ENCODE assay signal across 1 cellular context in the genomic region with DNA sequence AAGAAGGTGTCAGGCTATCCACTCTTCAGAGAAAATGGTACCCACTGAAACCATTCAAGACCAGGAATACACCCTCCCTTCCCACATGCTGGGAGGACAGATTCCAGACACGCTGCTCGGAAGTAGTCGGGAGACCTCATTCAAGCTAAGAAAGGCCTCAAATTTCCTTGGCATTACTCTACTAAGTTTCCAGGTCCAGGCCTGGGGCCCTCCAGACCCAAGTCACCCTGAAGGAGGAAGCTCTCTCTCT.
A peak's percentile ranks its signal among the peaks of the same experiment; 100 is the strongest.
TF ChIP-seq lines count a peak whose summit lies in the region.

No MANE protein-coding gene starts in this region.

TF ChIP-seq in HepG2, 621 proteins besides CTCF, POLR2A, EP300 and RAD21 (continued from another document):
- 0 out of 2 replicates have a peak, but pooled peaks have one; percentile 5 for TF ChIP-seq ARID5B (CRISPR knock-in tag; IDR thresholded peaks at IDR 0.05)
- TF ChIP-seq, protein P1, sequence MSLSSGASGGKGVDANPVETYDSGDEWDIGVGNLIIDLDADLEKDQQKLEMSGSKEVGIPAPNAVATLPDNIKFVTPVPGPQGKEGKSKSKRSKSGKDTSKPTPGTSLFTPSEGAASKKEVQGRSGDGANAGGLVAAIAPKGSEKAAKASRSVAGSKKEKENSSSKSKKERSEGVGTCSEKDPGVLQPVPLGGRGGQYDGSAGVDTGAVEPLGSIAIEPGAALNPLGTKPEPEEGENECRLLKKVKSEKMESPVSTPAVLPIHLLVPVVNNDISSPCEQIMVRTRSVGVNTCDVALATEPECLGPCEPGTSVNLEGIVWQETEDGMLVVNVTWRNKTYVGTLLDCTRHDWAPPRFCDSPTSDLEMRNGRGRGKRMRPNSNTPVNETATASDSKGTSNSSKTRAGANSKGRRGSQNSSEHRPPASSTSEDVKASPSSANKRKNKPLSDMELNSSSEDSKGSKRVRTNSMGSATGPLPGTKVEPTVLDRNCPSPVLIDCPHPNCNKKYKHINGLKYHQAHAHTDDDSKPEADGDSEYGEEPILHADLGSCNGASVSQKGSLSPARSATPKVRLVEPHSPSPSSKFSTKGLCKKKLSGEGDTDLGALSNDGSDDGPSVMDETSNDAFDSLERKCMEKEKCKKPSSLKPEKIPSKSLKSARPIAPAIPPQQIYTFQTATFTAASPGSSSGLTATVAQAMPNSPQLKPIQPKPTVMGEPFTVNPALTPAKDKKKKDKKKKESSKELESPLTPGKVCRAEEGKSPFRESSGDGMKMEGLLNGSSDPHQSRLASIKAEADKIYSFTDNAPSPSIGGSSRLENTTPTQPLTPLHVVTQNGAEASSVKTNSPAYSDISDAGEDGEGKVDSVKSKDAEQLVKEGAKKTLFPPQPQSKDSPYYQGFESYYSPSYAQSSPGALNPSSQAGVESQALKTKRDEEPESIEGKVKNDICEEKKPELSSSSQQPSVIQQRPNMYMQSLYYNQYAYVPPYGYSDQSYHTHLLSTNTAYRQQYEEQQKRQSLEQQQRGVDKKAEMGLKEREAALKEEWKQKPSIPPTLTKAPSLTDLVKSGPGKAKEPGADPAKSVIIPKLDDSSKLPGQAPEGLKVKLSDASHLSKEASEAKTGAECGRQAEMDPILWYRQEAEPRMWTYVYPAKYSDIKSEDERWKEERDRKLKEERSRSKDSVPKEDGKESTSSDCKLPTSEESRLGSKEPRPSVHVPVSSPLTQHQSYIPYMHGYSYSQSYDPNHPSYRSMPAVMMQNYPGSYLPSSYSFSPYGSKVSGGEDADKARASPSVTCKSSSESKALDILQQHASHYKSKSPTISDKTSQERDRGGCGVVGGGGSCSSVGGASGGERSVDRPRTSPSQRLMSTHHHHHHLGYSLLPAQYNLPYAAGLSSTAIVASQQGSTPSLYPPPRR (CRISPR knock-in tag; IDR thresholded peaks at IDR 0.05; ENCODE audit: borderline replicate concordance): no peak
- TF ChIP-seq PRPF4 (IDR thresholded peaks at IDR 0.05; ENCODE audit: low read depth, low read length, poor library complexity, severe bottlenecking): no peak
- no peak for TF ChIP-seq SNRNP70 (IDR thresholded peaks at IDR 0.05; ENCODE audit: low read depth, low read length)
- TF ChIP-seq ZNF564 (CRISPR knock-in tag; IDR thresholded peaks at IDR 0.05): no peak; the same call in 1 of the 2 replicates
- no peak for TF ChIP-seq RARG (CRISPR knock-in tag; IDR thresholded peaks at IDR 0.05; ENCODE audit: low read depth)
- TF ChIP-seq, protein P2, sequence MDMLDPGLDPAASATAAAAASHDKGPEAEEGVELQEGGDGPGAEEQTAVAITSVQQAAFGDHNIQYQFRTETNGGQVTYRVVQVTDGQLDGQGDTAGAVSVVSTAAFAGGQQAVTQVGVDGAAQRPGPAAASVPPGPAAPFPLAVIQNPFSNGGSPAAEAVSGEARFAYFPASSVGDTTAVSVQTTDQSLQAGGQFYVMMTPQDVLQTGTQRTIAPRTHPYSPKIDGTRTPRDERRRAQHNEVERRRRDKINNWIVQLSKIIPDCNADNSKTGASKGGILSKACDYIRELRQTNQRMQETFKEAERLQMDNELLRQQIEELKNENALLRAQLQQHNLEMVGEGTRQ (IDR thresholded peaks at IDR 0.05; ENCODE audit: low read depth, low read length): no peak
- TF ChIP-seq, protein P2 (CRISPR knock-in tag; IDR thresholded peaks at IDR 0.05; ENCODE audit: borderline replicate concordance): 0 out of 2 replicates have a peak, but pooled peaks have one; percentile 30
- TF ChIP-seq, protein P3, sequence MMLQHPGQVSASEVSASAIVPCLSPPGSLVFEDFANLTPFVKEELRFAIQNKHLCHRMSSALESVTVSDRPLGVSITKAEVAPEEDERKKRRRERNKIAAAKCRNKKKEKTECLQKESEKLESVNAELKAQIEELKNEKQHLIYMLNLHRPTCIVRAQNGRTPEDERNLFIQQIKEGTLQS (CRISPR knock-in tag; IDR thresholded peaks at IDR 0.05): no peak
- TF ChIP-seq CHD4 (IDR thresholded peaks at IDR 0.05; ENCODE audit: borderline replicate concordance, low read length): peak; percentile 90; the same call in 1 of the 2 replicates
- TF ChIP-seq ZNF224 (CRISPR knock-in tag; IDR thresholded peaks at IDR 0.05): 0 out of 2 replicates have a peak, but pooled peaks have one; percentile 62
- TF ChIP-seq, protein P4, sequence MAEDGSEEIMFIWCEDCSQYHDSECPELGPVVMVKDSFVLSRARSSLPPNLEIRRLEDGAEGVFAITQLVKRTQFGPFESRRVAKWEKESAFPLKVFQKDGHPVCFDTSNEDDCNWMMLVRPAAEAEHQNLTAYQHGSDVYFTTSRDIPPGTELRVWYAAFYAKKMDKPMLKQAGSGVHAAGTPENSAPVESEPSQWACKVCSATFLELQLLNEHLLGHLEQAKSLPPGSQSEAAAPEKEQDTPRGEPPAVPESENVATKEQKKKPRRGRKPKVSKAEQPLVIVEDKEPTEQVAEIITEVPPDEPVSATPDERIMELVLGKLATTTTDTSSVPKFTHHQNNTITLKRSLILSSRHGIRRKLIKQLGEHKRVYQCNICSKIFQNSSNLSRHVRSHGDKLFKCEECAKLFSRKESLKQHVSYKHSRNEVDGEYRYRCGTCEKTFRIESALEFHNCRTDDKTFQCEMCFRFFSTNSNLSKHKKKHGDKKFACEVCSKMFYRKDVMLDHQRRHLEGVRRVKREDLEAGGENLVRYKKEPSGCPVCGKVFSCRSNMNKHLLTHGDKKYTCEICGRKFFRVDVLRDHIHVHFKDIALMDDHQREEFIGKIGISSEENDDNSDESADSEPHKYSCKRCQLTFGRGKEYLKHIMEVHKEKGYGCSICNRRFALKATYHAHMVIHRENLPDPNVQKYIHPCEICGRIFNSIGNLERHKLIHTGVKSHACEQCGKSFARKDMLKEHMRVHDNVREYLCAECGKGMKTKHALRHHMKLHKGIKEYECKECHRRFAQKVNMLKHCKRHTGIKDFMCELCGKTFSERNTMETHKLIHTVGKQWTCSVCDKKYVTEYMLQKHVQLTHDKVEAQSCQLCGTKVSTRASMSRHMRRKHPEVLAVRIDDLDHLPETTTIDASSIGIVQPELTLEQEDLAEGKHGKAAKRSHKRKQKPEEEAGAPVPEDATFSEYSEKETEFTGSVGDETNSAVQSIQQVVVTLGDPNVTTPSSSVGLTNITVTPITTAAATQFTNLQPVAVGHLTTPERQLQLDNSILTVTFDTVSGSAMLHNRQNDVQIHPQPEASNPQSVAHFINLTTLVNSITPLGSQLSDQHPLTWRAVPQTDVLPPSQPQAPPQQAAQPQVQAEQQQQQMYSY (CRISPR knock-in tag; IDR thresholded peaks at IDR 0.05): 0 out of 2 replicates have a peak, but pooled peaks have one; percentile 13
- TF ChIP-seq FOXC1 (CRISPR knock-in tag; IDR thresholded peaks at IDR 0.05; ENCODE audit: borderline replicate concordance): peak; percentile 50; the same call in 1 of the 2 replicates
- no peak for TF ChIP-seq ADNP (CRISPR knock-in tag; IDR thresholded peaks at IDR 0.05)
- no peak for TF ChIP-seq ZNF550 (CRISPR knock-in tag; IDR thresholded peaks at IDR 0.05; ENCODE audit: borderline replicate concordance)
- no peak for TF ChIP-seq ZNF407 (CRISPR knock-in tag; IDR thresholded peaks at IDR 0.05; ENCODE audit: not compliant biosample characterization)
- TF ChIP-seq HNRNPL (IDR thresholded peaks at IDR 0.05; ENCODE audit: low read depth, low read length): no peak
